In genomic region chr12:123449103-123449736, GRCh38 we compare ENCODE assay signal across 12 cellular contexts. TPM values are rescaled to one million over a fixed set of nuclear protein-coding genes. Genes with fewer than 3 reads are reported as not detected.
DNase-seq lines count a peak whose midpoint lies in the region; ATAC-seq and TF ChIP-seq lines count a peak whose summit lies in the region.
"Had no signal": no experiment of that assay in that cellular context is flagged by ENCODE, and none has a peak within 500 bp of the region (broad histone marks: within the 10 kb centered on the region; RNA-seq: fewer than 3 reads in every experiment).

No MANE protein-coding gene starts in this region.

- H3K9me3 Mint-ChIP-seq in stimulated activated naive CD8-positive, alpha-beta T cell treated with anti-CD3 and anti-CD28 coated beads, Interleukin-15, Interleukin-2, amounts not matched to agents 100 ng/mL and 50 ng/mL, for 24 hours, result no peaks in the 10 kb centered on the region
- H3K9me3 Mint-ChIP-seq in activated T-helper 17 cell treated with anti-CD3 and anti-CD28 coated beads, Interleukin-2, amount 50 U/mL, for 72 hours, result no peaks in the 10 kb centered on the region
- H3K9me3 Mint-ChIP-seq: neural progenitor cell had no signal

- H3K27ac Mint-ChIP-seq in stimulated activated naive CD8-positive, alpha-beta T cell treated with anti-CD3 and anti-CD28 coated beads, Interleukin-15, Interleukin-2, amounts not matched to agents 100 ng/mL and 50 ng/mL, for 24 hours, result peak overlapping the region; percentile 62
- H3K27ac Mint-ChIP-seq in activated T-helper 17 cell treated with anti-CD3 and anti-CD28 coated beads, Interleukin-2, amount 50 U/mL, for 72 hours, result peak overlapping the region; percentile 96
- H3K27ac Mint-ChIP-seq: neural progenitor cell had no signal

- intact Hi-C loops in lower lobe of right lung (cut with DNase I), result no loop called here

- H3K27ac ChIP-seq in lower lobe of right lung, result peak overlapping the region; percentile 85
- H3K27ac ChIP-seq: neural progenitor cell had no signal

- H3K4me3 Mint-ChIP-seq in stimulated activated naive CD8-positive, alpha-beta T cell treated with anti-CD3 and anti-CD28 coated beads, Interleukin-15, Interleukin-2, amounts not matched to agents 100 ng/mL and 50 ng/mL, for 24 hours, result no peak overlapping the region
- peak overlapping the region; percentile 87 for H3K4me3 Mint-ChIP-seq in activated T-helper 17 cell treated with anti-CD3 and anti-CD28 coated beads, Interleukin-2, amount 50 U/mL, for 72 hours
- H3K4me3 Mint-ChIP-seq: neural progenitor cell had no signal

- H3K27me3 ChIP-seq in lower lobe of right lung (ENCODE audit: low read depth), result no peaks in the 10 kb centered on the region
- H3K27me3 ChIP-seq: neural progenitor cell had no signal

- H3K4me3 ChIP-seq in lower lobe of right lung, result no peak overlapping the region
- H3K4me3 ChIP-seq: neural progenitor cell had no signal

- peaks cover 48% of the 10 kb centered on the region for H3K4me1 ChIP-seq in lower lobe of right lung
- H3K4me1 ChIP-seq: neural progenitor cell had no signal

- no peaks in the 10 kb centered on the region for H3K27me3 Mint-ChIP-seq in stimulated activated naive CD8-positive, alpha-beta T cell treated with anti-CD3 and anti-CD28 coated beads, Interleukin-15, Interleukin-2, amounts not matched to agents 100 ng/mL and 50 ng/mL, for 24 hours
- H3K27me3 Mint-ChIP-seq in activated T-helper 17 cell treated with anti-CD3 and anti-CD28 coated beads, Interleukin-2, amount 50 U/mL, for 72 hours, result no peaks in the 10 kb centered on the region

- peaks cover 27% of the 10 kb centered on the region for H3K4me1 Mint-ChIP-seq in stimulated activated naive CD8-positive, alpha-beta T cell treated with anti-CD3 and anti-CD28 coated beads, Interleukin-15, Interleukin-2, amounts not matched to agents 100 ng/mL and 50 ng/mL, for 24 hours (ENCODE audit: low read depth)
- H3K4me1 Mint-ChIP-seq in activated T-helper 17 cell treated with anti-CD3 and anti-CD28 coated beads, Interleukin-2, amount 50 U/mL, for 72 hours, result peaks cover 18% of the 10 kb centered on the region

- H3K36me3 Mint-ChIP-seq in stimulated activated naive CD8-positive, alpha-beta T cell treated with anti-CD3 and anti-CD28 coated beads, Interleukin-15, Interleukin-2, amounts not matched to agents 100 ng/mL and 50 ng/mL, for 24 hours (ENCODE audit: low read depth), result no peaks in the 10 kb centered on the region
- H3K36me3 Mint-ChIP-seq in activated T-helper 17 cell treated with anti-CD3 and anti-CD28 coated beads, Interleukin-2, amount 50 U/mL, for 72 hours (ENCODE audit: low read depth), result no peaks in the 10 kb centered on the region
- H3K36me3 Mint-ChIP-seq: neural progenitor cell had no signal

- ATAC-seq in stimulated activated naive CD8-positive, alpha-beta T cell treated with anti-CD3 and anti-CD28 coated beads, Interleukin-15, Interleukin-2, amounts not matched to agents 100 U/mL and 50 U/mL, for 24 hours, result no peak
- ATAC-seq in activated T-helper 17 cell treated with anti-CD3 and anti-CD28 coated beads, Interleukin-2, amount 50 U/mL, for 72 hours (replicated peaks), result no peak
- ATAC-seq in lower lobe of right lung (no peak), GM21423 (IDR thresholded peaks at IDR 0.05; ENCODE audit: unreplicated experiment) (no peak), GM18519 (IDR thresholded peaks at IDR 0.05; ENCODE audit: low FRiP score, unreplicated experiment) (no peak), HG03460 (IDR thresholded peaks at IDR 0.05; ENCODE audit: unreplicated experiment) (no peak)

- no peaks in the 10 kb centered on the region for H3K36me3 ChIP-seq in lower lobe of right lung
- H3K36me3 ChIP-seq: neural progenitor cell had no signal

- no peak for TF ChIP-seq CTCF in lower lobe of right lung (IDR thresholded peaks at IDR 0.05)

- H3K9me3 ChIP-seq in lower lobe of right lung, result no peaks in the 10 kb centered on the region

- no peak for DNase-seq in stimulated activated naive CD8-positive, alpha-beta T cell treated with anti-CD3 and anti-CD28 coated beads, Interleukin-15, Interleukin-2, amounts not matched to agents 100 U/mL and 50 U/mL, for 24 hours
- DNase-seq in lower lobe of right lung (no peak), COR-L47 (lab: John Stamatoyannopoulos, UW) (no peak)
- DNase-seq: activated CD4-positive, alpha-beta T cell treated with anti-CD3 and anti-CD28 coated beads, Interleukin-2, amount 50 U/mL, for 48 hours; amygdala; stimulated activated CD8-positive, alpha-beta memory T cell treated with anti-CD3 and anti-CD28 coated beads, Interleukin-4, amount 100 ng/mL, for 48 hours had no signal

RNA-seq across cellular contexts. Expression of gene SNRNP35, which starts 8.7 kb away (rescaled TPM):
- 10 to 100 TPM; 23.5 to 31.4 TPM for total RNA-seq in activated T-helper 17 cell treated with anti-CD3 and anti-CD28 coated beads, Interleukin-2, amount 50 U/mL, for 72 hours
- 23.3 TPM for total RNA-seq in lower lobe of right lung

RNA-seq across cellular contexts. Expression of gene RILPL2, which starts 12.7 kb away (rescaled TPM):
- 10 to 100 TPM; 12.3 to 12.6 TPM for total RNA-seq in activated T-helper 17 cell treated with anti-CD3 and anti-CD28 coated beads, Interleukin-2, amount 50 U/mL, for 72 hours
- total RNA-seq in lower lobe of right lung, result 18.6 TPM
